Comparison of ENCODE assay signal across 18 cellular contexts in genomic region chr7:102024005-102024768, GRCh38.
A peak's percentile ranks its signal among the peaks of the same experiment; 100 is the strongest.
DNase-seq lines count a peak whose midpoint lies in the region; ATAC-seq, FAIRE-seq and TF ChIP-seq lines count a peak whose summit lies in the region.
"Had no signal": no experiment of that assay in that cellular context is flagged by ENCODE, and none has a peak within 500 bp of the region (broad histone marks: within the 10 kb centered on the region; RNA-seq: fewer than 3 reads in every experiment).

No MANE protein-coding gene starts in this region.

- H3K9me3 ChIP-seq in A549 (no peaks in the 10 kb centered on the region), IMR-90 (ENCODE audit: control insufficient read depth, insufficient read depth, low read length) (no peaks in the 10 kb centered on the region), right lobe of liver (no peaks in the 10 kb centered on the region)
- H3K9me3 ChIP-seq: esophagus muscularis mucosa, HAP-1 had no signal

- no peak overlapping the region for H2BK15ac ChIP-seq in IMR-90 (ENCODE audit: low read depth, low read length)

- H2BK5ac ChIP-seq in IMR-90 (ENCODE audit: low read depth, low read length, poor library complexity, severe bottlenecking), result no peak overlapping the region

- H2AK9ac ChIP-seq in IMR-90 (replicated peaks; ENCODE audit: low read depth, low read length, poor library complexity), result no peak overlapping the region

- no peak overlapping the region for H3K4me3 ChIP-seq in A549
- no peak overlapping the region for H3K4me3 ChIP-seq in IMR-90 (ENCODE audit: insufficient read depth, low read depth, low read length)
- no peak overlapping the region for H3K4me3 ChIP-seq in right lobe of liver
- H3K4me3 ChIP-seq: coronary artery, esophagus muscularis mucosa, HAP-1, lung had no signal

- H3K4me2 ChIP-seq in A549, result peak overlapping the region; percentile 11; the same call in 1 of the 3 replicates
- no peak overlapping the region for H3K4me2 ChIP-seq in IMR-90 (ENCODE audit: low read depth, low read length)

- no peak for TF ChIP-seq EP300 in A549 (IDR thresholded peaks at IDR 0.05)

- H3K79me1 ChIP-seq in IMR-90 (ENCODE audit: low read depth in 1 of 2, low read length in 2 of 2), result peaks cover 27 to 41% of the 10 kb centered on the region in 2 experiments

- H3K9me3 Mint-ChIP-seq in chondrocyte (ENCODE audit: low read depth), result no peaks in the 10 kb centered on the region
- H3K9me3 Mint-ChIP-seq: neural crest cell; stimulated activated effector memory CD8-positive, alpha-beta T cell treated with anti-CD3 and anti-CD28 coated beads, Interleukin-12 subunit alpha, Interleukin-12 subunit beta, amount 100 ng/mL, for 72 hours had no signal

- H3K56ac ChIP-seq in IMR-90 (ENCODE audit: extremely low read depth, insufficient read depth, low read length), result no peak overlapping the region

- no peak for FAIRE-seq in A549 (lab: Jason Lieb, UNC)
- FAIRE-seq: urothelium cell line had no signal

- H3K23ac ChIP-seq in IMR-90 (ENCODE audit: low read depth, low read length), result no peak overlapping the region

- H2BK20ac ChIP-seq in IMR-90 (ENCODE audit: low read depth, low read length), result no peak overlapping the region

- H4K5ac ChIP-seq in IMR-90 (ENCODE audit: low read depth, low read length), result no peak overlapping the region

- H3K27me3 ChIP-seq in IMR-90 (ENCODE audit: control insufficient read depth, insufficient read depth, low read length) (no peaks in the 10 kb centered on the region), right lobe of liver (no peaks in the 10 kb centered on the region), foreskin keratinocyte (no peaks in the 10 kb centered on the region)
- H3K27me3 ChIP-seq: esophagus muscularis mucosa had no signal

- no peak for DNase-seq in A549 (ENCODE audit: low read depth in 1 of 2, low spot score in 1 of 2)
- DNase-seq in IMR-90, result peak; percentile 11
- DNase-seq in chondrocyte (ENCODE audit: low spot score), result no peak
- DNase-seq in right lobe of liver, result peak in 2 of 3 donors; percentile 30 to 58
- DNase-seq in foreskin keratinocyte, result no peak
- DNase-seq: activated T-cell treated with anti-CD3 and anti-CD28 coated beads, Interleukin-2, amount 50 U/mL, for 48 hours; DMS 273 treated with DMSO at 0.1 percent for 48 hours; PC-3 had no signal

- CTCF ChIA-PET in A549 (lab: Yijun Ruan, JAX), result interaction anchor here (1.0 to 1.3 kb wide), 4 partner anchors 11 to 256 kb away, joined by 3 to 4 read pairs (median 3); no protein-coding TSS in a partner anchor
- CTCF ChIA-PET in IMR-90 (lab: Yijun Ruan, JAX), result interaction anchor here (1.1 kb wide), 1 partner anchor 12 kb away, joined by 3 read pairs; no protein-coding TSS in a partner anchor

- intact Hi-C loops in IMR-90 (cut with micrococcal nuclease), result no loop called here
- intact Hi-C loops in right lobe of liver (cut with DNase I), result no loop called here

- H3K27ac ChIP-seq in A549 (peak overlapping the region; percentile 21 to 62; a peak in 3 of 6 replicates), IMR-90 (ENCODE audit: insufficient read depth, low read length) (no peak overlapping the region), right lobe of liver (peak overlapping the region; percentile 40 to 80 (median 71)), foreskin keratinocyte (no peak overlapping the region)
- H3K27ac ChIP-seq: coronary artery had no signal

- peaks cover 4% of the 10 kb centered on the region for H3K36me3 Mint-ChIP-seq in chondrocyte (ENCODE audit: low read depth)

- TF ChIP-seq RAD21 in A549 (conservative IDR thresholded peaks at IDR 0.05 in 1 of 2, IDR thresholded peaks at IDR 0.05 in 1 of 2) (no peak), IMR-90 (IDR thresholded peaks at IDR 0.05; ENCODE audit: low read length) (no peak)

- H2BK120ac ChIP-seq in IMR-90 (ENCODE audit: low read depth, low read length), result no peak overlapping the region

- TF ChIP-seq CTCF in A549 (IDR thresholded peaks at IDR 0.05) (no peak), IMR-90 (conservative IDR thresholded peaks at IDR 0.05; ENCODE audit: low read depth, low read length) (no peak), chondrocyte (IDR thresholded peaks at IDR 0.05) (no peak), right lobe of liver (IDR thresholded peaks at IDR 0.05) (no peak), foreskin keratinocyte (conservative IDR thresholded peaks at IDR 0.05) (no peak)

- POLR2A ChIA-PET in A549 (lab: Yijun Ruan, JAX) (no interaction called here), IMR-90 (lab: Charles Lee; ENCODE audit: unreplicated experiment) (no interaction called here)

- H3K4me3 Mint-ChIP-seq in chondrocyte (ENCODE audit: unreplicated experiment), result no peak overlapping the region
- H3K4me3 Mint-ChIP-seq: neural crest cell; stimulated activated effector memory CD8-positive, alpha-beta T cell treated with anti-CD3 and anti-CD28 coated beads, Interleukin-12 subunit alpha, Interleukin-12 subunit beta, amount 100 ng/mL, for 72 hours had no signal

- in situ Hi-C loops in IMR-90 (cut with MboI; ENCODE audit: low sequenced_read_pairs), result no loop called here

- H2AFZ ChIP-seq in IMR-90 (replicated peaks; ENCODE audit: low read length, poor library complexity), result no peak overlapping the region

- H3K4me1 Mint-ChIP-seq in chondrocyte (ENCODE audit: low read depth), result peaks cover 11% of the 10 kb centered on the region

- TF ChIP-seq POLR2A in A549 (IDR thresholded peaks at IDR 0.05; ENCODE audit: low read length) (no peak), IMR-90 (IDR thresholded peaks at IDR 0.05; ENCODE audit: low read depth, low read length) (no peak), right lobe of liver (IDR thresholded peaks at IDR 0.05) (no peak)

- peak in 1 of 2 experiments; percentile 47; a peak in 3 of 6 replicates for ATAC-seq in A549
- ATAC-seq in IMR-90 (ENCODE audit: low read depth), result peak; percentile 57; the same call in 1 of the 2 replicates
- ATAC-seq in right lobe of liver, result peak in 3 of 4 donors; percentile 7 to 28 (median 16)
- ATAC-seq in HG02642 (IDR thresholded peaks at IDR 0.05; ENCODE audit: poor library complexity, unreplicated experiment), result no peak
- ATAC-seq in foreskin keratinocyte, result no peak
- ATAC-seq in GM21447 (IDR thresholded peaks at IDR 0.05; ENCODE audit: unreplicated experiment), result no peak
- no peak for ATAC-seq in GM21526 (IDR thresholded peaks at IDR 0.05; ENCODE audit: low FRiP score, unreplicated experiment)
- ATAC-seq: PC-3; stimulated activated effector memory CD8-positive, alpha-beta T cell treated with anti-CD3 and anti-CD28 coated beads, Interleukin-12 subunit alpha, Interleukin-12 subunit beta, amount 100 ng/mL, for 72 hours had no signal

- BruUV-seq in IMR-90 (replicated peaks; lab: Mats Ljungman, UMichigan), result no TSS peak

- H3K9ac ChIP-seq in IMR-90 (ENCODE audit: low read depth, low read length), result no peak overlapping the region

- H3K36me3 ChIP-seq in IMR-90 (ENCODE audit: control insufficient read depth, insufficient read depth, low read length) (peaks cover 13% of the 10 kb centered on the region), right lobe of liver (peaks cover 0 to 3% (median 0%) of the 10 kb centered on the region in 4 donors)
- H3K36me3 ChIP-seq: HAP-1 had no signal

- no peak overlapping the region for H3K4ac ChIP-seq in IMR-90 (ENCODE audit: low read depth, low read length)

- H3K14ac ChIP-seq in IMR-90 (replicated peaks; ENCODE audit: low read depth, low read length), result no peak overlapping the region

- 76% methylated on average over 10 of the region's 10 CpGs for WGBS in A549 (ENCODE audit: missing lambda C conversion rate)
- WGBS in IMR-90 (ENCODE audit: extremely low coverage in 2 of 2, insufficient read length in 1 of 2), 2 experiments, result 100% methylated on average over 1 of the region's 10 CpGs; no CpG with 5 or more reads in 1 of the 2 experiments
- WGBS in right lobe of liver (ENCODE audit: insufficient coverage, low coverage, low lambda C conversion rate, missing lambda C conversion rate), result 73% methylated on average over 7 of the region's 10 CpGs

- H3K18ac ChIP-seq in IMR-90 (ENCODE audit: low read depth, low read length), result no peak overlapping the region

- H3K9me1 ChIP-seq in IMR-90 (ENCODE audit: insufficient read depth, low read length), result peaks cover 3% of the 10 kb centered on the region; the same call in 1 of the 2 replicates

- dilution Hi-C loops in IMR-90 (cut with HindIII; ENCODE audit: low sequenced_read_pairs, unreplicated experiment), result no loop called here

- H3K4me1 ChIP-seq in A549 (peaks cover 23% of the 10 kb centered on the region), IMR-90 (ENCODE audit: control insufficient read depth, insufficient read depth, low read length) (peaks cover 5% of the 10 kb centered on the region), right lobe of liver (peaks cover 0 to 17% (median 6%) of the 10 kb centered on the region in 4 donors), foreskin keratinocyte (no peaks in the 10 kb centered on the region)
- H3K4me1 ChIP-seq: HAP-1 had no signal

- no peaks in the 10 kb centered on the region for H4K20me1 ChIP-seq in IMR-90 (ENCODE audit: insufficient read depth, low read length)

- peak overlapping the region; percentile 57 for H3K27ac Mint-ChIP-seq in chondrocyte (ENCODE audit: unreplicated experiment)
- H3K27ac Mint-ChIP-seq: stimulated activated effector memory CD8-positive, alpha-beta T cell treated with anti-CD3 and anti-CD28 coated beads, Interleukin-12 subunit alpha, Interleukin-12 subunit beta, amount 100 ng/mL, for 72 hours had no signal

- H4K8ac ChIP-seq in IMR-90 (ENCODE audit: low read depth in 2 of 2, low read length in 2 of 2), result no peak overlapping the region

- H2AK5ac ChIP-seq in IMR-90 (ENCODE audit: low read depth, low read length), result no peak overlapping the region; the same call in 1 of the 2 replicates

- H4K91ac ChIP-seq in IMR-90 (ENCODE audit: insufficient read depth, low read depth, low read length), result no peak overlapping the region

- H3K27me3 Mint-ChIP-seq in chondrocyte (ENCODE audit: low read depth), result no peaks in the 10 kb centered on the region

TF ChIP-seq in A549, 52 proteins besides CTCF, POLR2A, EP300 and RAD21:
- no peak for TF ChIP-seq ZNF302 (CRISPR knock-in tag; IDR thresholded peaks at IDR 0.05)
- no peak for TF ChIP-seq FOXS1 (CRISPR knock-in tag; IDR thresholded peaks at IDR 0.05)
- TF ChIP-seq ZC3H11A (IDR thresholded peaks at IDR 0.05), result no peak
- no peak for TF ChIP-seq RFX5 (IDR thresholded peaks at IDR 0.05)
- TF ChIP-seq CBX8 (IDR thresholded peaks at IDR 0.05), result no peak
- TF ChIP-seq RNF2 (IDR thresholded peaks at IDR 0.05; ENCODE audit: borderline replicate concordance, low read depth), result no peak
- TF ChIP-seq CHD2 (IDR thresholded peaks at IDR 0.05; ENCODE audit: low read length, partially characterized antibody), result no peak

TF ChIP-seq in IMR-90, 13 proteins besides CTCF, POLR2A, EP300 and RAD21 (continues in another document):
- no peak for TF ChIP-seq RCOR1 (IDR thresholded peaks at IDR 0.05; ENCODE audit: insufficient replicate concordance, low read length)
- TF ChIP-seq MAFK (IDR thresholded peaks at IDR 0.05; ENCODE audit: low read depth, low read length), result no peak
- TF ChIP-seq SMC3 (IDR thresholded peaks at IDR 0.05; ENCODE audit: low read depth, low read length), result no peak
- TF ChIP-seq MAZ (IDR thresholded peaks at IDR 0.05; ENCODE audit: borderline replicate concordance, low read depth, low read length), result no peak
- TF ChIP-seq CHD1 (IDR thresholded peaks at IDR 0.05; ENCODE audit: low read depth, low read length), result no peak
- no peak for TF ChIP-seq CEBPB (IDR thresholded peaks at IDR 0.05; ENCODE audit: low read depth, low read length)
- TF ChIP-seq BHLHE40 (IDR thresholded peaks at IDR 0.05; ENCODE audit: low read depth, low read length), result no peak

Comparison
In these comparisons a context has a peak if more than half of its experiments do, and no peak if none do; other contexts are left out.
1. ATAC-seq: peak in IMR-90 (single experiment) and right lobe of liver (3 of 4); none in HG02642 (single experiment), foreskin keratinocyte (single experiment), GM21447 (single experiment) and GM21526 (single experiment).
2. DNase-seq: peak in IMR-90 (single experiment) and right lobe of liver (2 of 3); none in A549 (0 of 2), chondrocyte (single experiment) and foreskin keratinocyte (0 of 2).
3. H3K27ac ChIP-seq: peak in A549 (2 of 2) and right lobe of liver (3 of 3); none in IMR-90 (single experiment) and foreskin keratinocyte (single experiment).